Comparison of ENCODE assay signal across 8 cellular contexts in genomic region chr17:29567362-29568330, GRCh38. TPM values are rescaled to one million over a fixed set of nuclear protein-coding genes. Genes with fewer than 3 reads are reported as not detected.
DNase-seq lines count a peak whose midpoint lies in the region; ATAC-seq and TF ChIP-seq lines count a peak whose summit lies in the region.

No MANE protein-coding gene starts in this region.

- H3K4me1 ChIP-seq in BLaER1 treated with 17β-estradiol and CSF1 and Interleukin-3, amounts not matched to agents 10 nM and 100 nM = peaks cover 63 to 75% (median 67%) of the 10 kb centered on the region in 10 experiments

- ATAC-seq in GM19351 (IDR thresholded peaks at IDR 0.05; ENCODE audit: unreplicated experiment) = peak; percentile 40
- peak; percentile 9 for ATAC-seq in omental fat pad (ENCODE audit: low FRiP score)

- H3K27me3 ChIP-seq in BLaER1 treated with 17β-estradiol and CSF1 and Interleukin-3, amounts not matched to agents 10 nM and 100 nM = no peaks in the 10 kb centered on the region

- H3K9ac ChIP-seq in BLaER1 treated with 17β-estradiol and CSF1 and Interleukin-3, amounts not matched to agents 10 nM and 100 nM = peak overlapping the region; percentile 79 to 94 (median 85)

- H3K36me3 ChIP-seq in BLaER1 treated with 17β-estradiol and CSF1 and Interleukin-3, amounts not matched to agents 10 nM and 100 nM = peaks cover 0 to 25% (median 8%) of the 10 kb centered on the region in 11 experiments; a peak in 9 of 22 replicates

- TF ChIP-seq CTCF in omental fat pad (IDR thresholded peaks at IDR 0.05) = no peak

- no peaks in the 10 kb centered on the region for H3K9me3 ChIP-seq in BLaER1 treated with 17β-estradiol and CSF1 and Interleukin-3, amounts not matched to agents 10 nM and 100 nM (replicated peaks in 1 of 11)

- H4K20me1 ChIP-seq in BLaER1 treated with 17β-estradiol and CSF1 and Interleukin-3, amounts not matched to agents 10 nM and 100 nM = peaks cover 20 to 63% (median 34%) of the 10 kb centered on the region in 11 experiments; a peak in 19 of 22 replicates

- DNase-seq in HK-2 (ENCODE audit: unreplicated experiment) = peak; percentile 77
- DNase-seq in RPMI7951 (ENCODE audit: low read depth) = peak; percentile 58
- DNase-seq in activated effector memory CD4-positive, alpha-beta T cell treated with Interleukin-2 at 50 U/mL for 16 hours = peak; percentile 71
- peak; percentile 87 for DNase-seq in germinal center (ENCODE audit: low spot score)
- DNase-seq in omental fat pad (ENCODE audit: low spot score) = peak; percentile 24
- DNase-seq in ureter (ENCODE audit: low spot score) = peak; percentile 76

- H3K27ac ChIP-seq in BLaER1 treated with 17β-estradiol and CSF1 and Interleukin-3, amounts not matched to agents 10 nM and 100 nM = peak overlapping the region; percentile 68 to 89 (median 86)

- H3K4me2 ChIP-seq in BLaER1 treated with 17β-estradiol and CSF1 and Interleukin-3, amounts not matched to agents 10 nM and 100 nM = peak overlapping the region; percentile 94 to 100 (median 96)

- H3K4me3 ChIP-seq in BLaER1 treated with 17β-estradiol and CSF1 and Interleukin-3, amounts not matched to agents 10 nM and 100 nM = peak overlapping the region; percentile 74 to 89 (median 78)

RNA-seq across cellular contexts. Expression of gene ABHD15, which starts 0.8 kb away (rescaled TPM):
- 4.3 and 4.6 TPM in 2 replicates for total RNA-seq in RPMI7951 (2014; rRNA removed; shearing (Covaris generic))
- total RNA-seq in omental fat pad (10 to 100 TPM; 21.6 to 55.2 (median 25.2) TPM), ureter (7.8 TPM)

RNA-seq across cellular contexts. Expression of gene TP53I13, which starts 0.9 kb away (rescaled TPM):
- total RNA-seq in RPMI7951 (2014; rRNA removed; shearing (Covaris generic)) = 29.3 and 42.1 TPM in 2 replicates
- total RNA-seq in omental fat pad (100 to 1,000 TPM in 1 of 4 donors, 10 to 100 TPM in 3; 65.0 to 122 (median 72.6) TPM), ureter (44.6 TPM)

RNA-seq across cellular contexts. Expression of gene GIT1, which starts 21.8 kb away (rescaled TPM):
- total RNA-seq in RPMI7951 (2014; rRNA removed; shearing (Covaris generic)) = 12.0 and 15.8 TPM in 2 replicates
- 10 to 100 TPM; 24.4 to 73.6 (median 37.3) TPM for total RNA-seq in omental fat pad
- 37.1 TPM for total RNA-seq in ureter

RNA-seq across cellular contexts. Expression of gene ANKRD13B, which starts 25.3 kb away (rescaled TPM):
- 0.78 and 1.2 TPM in 2 replicates for total RNA-seq in RPMI7951 (2014; rRNA removed; shearing (Covaris generic))
- total RNA-seq in omental fat pad (10 to 100 TPM in 3 of 4 donors, 1 to 10 TPM in 1; 9.2 to 18.3 (median 13.2) TPM), ureter (7.7 TPM)

RNA-seq across cellular contexts. Expression of gene CORO6, which starts 55.1 kb away (rescaled TPM):
- total RNA-seq in RPMI7951 (2014; rRNA removed; shearing (Covaris generic)) = 9.9 and 10.1 TPM in 2 replicates
- total RNA-seq in omental fat pad = 10 to 100 TPM; 10.7 to 45.9 (median 14.1) TPM
- total RNA-seq in ureter = 23.3 TPM

Comparison
In these comparisons a context has a peak if more than half of its experiments do, and no peak if none do; other contexts are left out.
1. Peak in every context shown above with its lines: DNase-seq, ATAC-seq, H3K4me3 ChIP-seq and H3K27ac ChIP-seq.
2. DNase-seq: peak in every context shown above with its lines; median percentile 87 in germinal center; 77 in HK-2; 76 in ureter; 71 in activated effector memory CD4-positive, alpha-beta T cell treated with Interleukin-2 at 50 U/mL for 16 hours; 58 in RPMI7951; 24 in omental fat pad.